ENCODE assay signal across 8 cellular contexts in the genomic region with DNA sequence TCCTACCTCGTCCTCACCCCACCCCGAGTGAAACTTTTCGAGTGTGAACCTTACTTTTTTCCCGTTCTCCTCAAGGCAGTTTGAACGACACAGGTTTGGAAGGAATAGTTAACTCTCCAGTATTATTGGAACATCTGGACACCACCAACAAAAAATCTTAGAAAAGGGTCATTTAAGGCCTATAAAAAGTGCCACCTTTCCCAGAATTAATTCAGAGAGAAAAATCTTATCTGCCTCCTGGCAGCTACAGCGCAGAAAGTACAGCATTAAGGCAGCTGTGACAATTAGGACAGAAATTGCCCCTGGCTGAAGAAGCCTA. TPM values are rescaled to one million over a fixed set of nuclear protein-coding genes. Genes with fewer than 3 reads are reported as not detected.
A peak's percentile ranks its signal among the peaks of the same experiment; 100 is the strongest.
DNase-seq lines count a peak whose midpoint lies in the region; ATAC-seq, FAIRE-seq and TF ChIP-seq lines count a peak whose summit lies in the region.

No MANE protein-coding gene starts in this region.

- H3K36me3 ChIP-seq in bronchial epithelial cell (ENCODE audit: control insufficient read depth, insufficient read depth, low read length) (no peaks in the 10 kb centered on the region), mucosa of stomach (ENCODE audit: control insufficient read depth, insufficient read depth, low read length) (no peaks in the 10 kb centered on the region)

- H3K9me3 ChIP-seq in AG04450 (ENCODE audit: control insufficient read depth, insufficient read depth, low read length) (no peaks in the 10 kb centered on the region; the same call in 1 of the 2 replicates), mucosa of stomach (ENCODE audit: control insufficient read depth, low read length) (no peaks in the 10 kb centered on the region)

- H3K27ac ChIP-seq in AG04450 (ENCODE audit: low read depth, low read length) = peak overlapping the region; percentile 80

- TF ChIP-seq CTCF in AG04450 (IDR thresholded peaks at IDR 0.05; ENCODE audit: low read depth, low read length) = no peak
- TF ChIP-seq CTCF in bronchial epithelial cell (IDR thresholded peaks at IDR 0.05; ENCODE audit: insufficient read depth, low read length, severe bottlenecking) = no peak

- DNase-seq in AG04450 (ENCODE audit: low read depth, low spot score) = no peak
- no peak for DNase-seq in Jurkat, Clone E6-1 (ENCODE audit: low read depth, low spot score)
- no peak for DNase-seq in bronchial epithelial cell (ENCODE audit: low read depth)
- DNase-seq in AG08395 (ENCODE audit: low spot score) = no peak
- DNase-seq in RKO (ENCODE audit: low spot score) = no peak

- H3K27me3 ChIP-seq in AG04450 (ENCODE audit: control insufficient read depth, insufficient read depth, low read length) (peaks cover 2% of the 10 kb centered on the region), bronchial epithelial cell (ENCODE audit: control insufficient read depth, insufficient read depth, low read length) (no peaks in the 10 kb centered on the region), mucosa of stomach (ENCODE audit: control insufficient read depth, insufficient read depth, low read length) (no peaks in the 10 kb centered on the region)

- peak overlapping the region; percentile 97 for H3K4me3 ChIP-seq in AG04450 (ENCODE audit: low read depth, low read length)
- H3K4me3 ChIP-seq in Jurkat, Clone E6-1 (ENCODE audit: low read length) = peak overlapping the region; percentile 95
- peak overlapping the region; percentile 90 for H3K4me3 ChIP-seq in bronchial epithelial cell (ENCODE audit: low read depth, low read length)
- peak overlapping the region; percentile 72 for H3K4me3 ChIP-seq in mucosa of stomach (ENCODE audit: low read length)

- CTCF ChIA-PET in AG04450 (lab: Charles Lee) = interaction anchor here (1.9 kb wide), 2 partner anchors 43 to 80 kb away, joined by 5 to 6 read pairs; no protein-coding TSS in a partner anchor

- peak overlapping the region; percentile 96 for H3K9ac ChIP-seq in mucosa of stomach (ENCODE audit: low read length)

- ATAC-seq in GM19467 (IDR thresholded peaks at IDR 0.05; ENCODE audit: unreplicated experiment) (no peak), HG02571 (IDR thresholded peaks at IDR 0.05; ENCODE audit: unreplicated experiment) (no peak)

- H3K4me1 ChIP-seq in mucosa of stomach (ENCODE audit: control insufficient read depth, insufficient read depth, low read length) = peaks cover 10% of the 10 kb centered on the region

- FAIRE-seq in bronchial epithelial cell (lab: Jason Lieb, UNC) = no peak

- POLR2A ChIA-PET in AG04450 (lab: Yijun Ruan, JAX) = no interaction called here

RNA-seq across cellular contexts. Expression of gene ATP11B, which starts 1.1 kb away (rescaled TPM):
- 20.3 and 24.5 TPM in 2 replicates for polyA plus RNA-seq in AG04450 (2011; rRNA removed)
- polyA minus RNA-seq in AG04450 (2011; rRNA and poly(A)+ RNA removed) = 30.4 and 43.2 TPM in 2 replicates
- polyA plus RNA-seq in Jurkat, Clone E6-1 (2012; ENCODE audit: insufficient read depth, insufficient read length) = 39.1 TPM
- total RNA-seq in bronchial epithelial cell = 72.4 and 101 TPM in 2 replicates
